ENCODE assay signal across 10 cellular contexts in genomic region chr6:131949615-131949908, GRCh38. TPM values are rescaled to one million over a fixed set of nuclear protein-coding genes. Genes with fewer than 3 reads are reported as not detected.
DNase-seq lines count a peak whose midpoint lies in the region; ATAC-seq, FAIRE-seq and TF ChIP-seq lines count a peak whose summit lies in the region.
"Had no signal": no experiment of that assay in that cellular context is flagged by ENCODE, and none has a peak within 500 bp of the region (broad histone marks: within the 10 kb centered on the region; RNA-seq: fewer than 3 reads in every experiment).

No MANE protein-coding gene starts in this region.

- peak overlapping the region; percentile 77 for H3K23ac ChIP-seq in IMR-90 (ENCODE audit: low read depth, low read length)

- H3K4me2 ChIP-seq in IMR-90 (ENCODE audit: low read depth, low read length) = peak overlapping the region; percentile 91; the same call in 1 of the 2 replicates
- peak overlapping the region; percentile 91 for H3K4me2 ChIP-seq in HepG2 (ENCODE audit: low read depth, low read length)

- in situ Hi-C loops in IMR-90 (cut with MboI; ENCODE audit: low sequenced_read_pairs) = no loop called here
- in situ Hi-C loops in HepG2 (cut with HindIII; ENCODE audit: extremely low pct_ligation_motif_present, low pct_unique_long_range_greater_than_20kb) = no loop called here

- intact Hi-C loops in IMR-90 (cut with micrococcal nuclease) (no loop called here), HepG2 (cut with micrococcal nuclease; ENCODE audit: unreplicated experiment) (no loop called here), stomach (cut with DNase I; ENCODE audit: low total_unique reads) (no loop called here)

- no peak overlapping the region for H2AK5ac ChIP-seq in IMR-90 (ENCODE audit: low read depth, low read length)

- FAIRE-seq in HepG2 (lab: Jason Lieb, UNC) = no peak

- peaks cover 8% of the 10 kb centered on the region for H3K4me1 ChIP-seq in IMR-90 (ENCODE audit: control insufficient read depth, insufficient read depth, low read length)
- H3K4me1 ChIP-seq in HepG2 (ENCODE audit: insufficient read depth, low read length) = peaks cover 62% of the 10 kb centered on the region
- peaks cover 21 to 32% (median 26%) of the 10 kb centered on the region in 4 donors for H3K4me1 ChIP-seq in stomach

- ATAC-seq in IMR-90 (ENCODE audit: low read depth) (no peak; the same call in 1 of the 2 replicates), HepG2 (no peak), HG02610 (IDR thresholded peaks at IDR 0.05; ENCODE audit: unreplicated experiment) (no peak), GM18870 (IDR thresholded peaks at IDR 0.05; ENCODE audit: unreplicated experiment) (no peak), GM21360 (IDR thresholded peaks at IDR 0.05; ENCODE audit: unreplicated experiment) (no peak)
- no peak for ATAC-seq in activated CD4-positive, CD25-positive, alpha-beta regulatory T cell treated with anti-CD3 and anti-CD28 coated beads, Interleukin-2, amount 50 U/mL, for 24 hours

- H3K79me1 ChIP-seq in IMR-90 (ENCODE audit: low read depth in 1 of 2, low read length in 2 of 2) = peaks cover 3 to 31% of the 10 kb centered on the region in 2 experiments; a peak in 3 of 4 replicates

- TF ChIP-seq CTCF in IMR-90 (conservative IDR thresholded peaks at IDR 0.05; ENCODE audit: low read depth, low read length) (no peak), HepG2 (CRISPR knock-in tag; IDR thresholded peaks at IDR 0.05) (no peak), stomach (IDR thresholded peaks at IDR 0.05) (no peak)

- dilution Hi-C loops in IMR-90 (cut with HindIII; ENCODE audit: low sequenced_read_pairs, unreplicated experiment) = no loop called here

- CTCF ChIA-PET in IMR-90 (lab: Yijun Ruan, JAX) (interaction anchor here (0.7 to 1.4 kb wide), 5 partner anchors 24 to 330 kb away, joined by 3 to 8 read pairs (median 3); no protein-coding TSS in a partner anchor), HepG2 (lab: Yijun Ruan, JAX; ENCODE audit: low intra/inter-chr PET ratio, low total read pairs) (interaction anchor here (1.3 to 2.9 kb wide), 5 partner anchors 26 to 268 kb away, joined by 5 to 21 read pairs (median 10); no protein-coding TSS in a partner anchor)

- peak overlapping the region; percentile 97 for H3K14ac ChIP-seq in IMR-90 (replicated peaks; ENCODE audit: low read depth, low read length)

- H3K9me1 ChIP-seq in IMR-90 (ENCODE audit: insufficient read depth, low read length) = peaks cover 6% of the 10 kb centered on the region

- DNase-seq in IMR-90 (peak; percentile 91), dermis blood vessel endothelial cell (peak; percentile 65), HepG2 (ENCODE audit: low spot score) (no peak), stomach (no peak)

- TF ChIP-seq RAD21 in IMR-90 (IDR thresholded peaks at IDR 0.05; ENCODE audit: low read length) = no peak
- no peak for TF ChIP-seq RAD21 in HepG2 (CRISPR knock-in tag; IDR thresholded peaks at IDR 0.05)

- H3K56ac ChIP-seq in IMR-90 (ENCODE audit: extremely low read depth, insufficient read depth, low read length) = peak overlapping the region; percentile 64

- peak; percentile 28; the same call in 1 of the 2 replicates for TF ChIP-seq POLR2A in IMR-90 (IDR thresholded peaks at IDR 0.05; ENCODE audit: low read depth, low read length)
- TF ChIP-seq POLR2A in HepG2 (IDR thresholded peaks at IDR 0.05; ENCODE audit: insufficient read depth in 1 of 2, low read depth in 2 of 2, low read length in 2 of 2) = no peak
- no peak for TF ChIP-seq POLR2A in stomach (IDR thresholded peaks at IDR 0.05)

- H2BK120ac ChIP-seq in IMR-90 (ENCODE audit: low read depth, low read length) = peak overlapping the region; percentile 78; the same call in 1 of the 2 replicates

- peak overlapping the region; percentile 85 for H2BK5ac ChIP-seq in IMR-90 (ENCODE audit: low read depth, low read length, poor library complexity, severe bottlenecking)

- H4K8ac ChIP-seq in IMR-90 (ENCODE audit: low read depth in 2 of 2, low read length in 2 of 2) = peak overlapping the region in 1 of 2 experiments; percentile 51; a peak in 2 of 4 replicates

- no TSS peak for BruUV-seq in IMR-90 (replicated peaks; lab: Mats Ljungman, UMichigan)
- BruUV-seq in HepG2 (replicated peaks; lab: Mats Ljungman, UMichigan) = no TSS peak

- H3K9ac ChIP-seq in IMR-90 (ENCODE audit: low read depth, low read length) (peak overlapping the region; percentile 84), HepG2 (ENCODE audit: insufficient read depth, low read depth, low read length) (peak overlapping the region; percentile 95)

- H2AFZ ChIP-seq in IMR-90 (replicated peaks; ENCODE audit: low read length, poor library complexity) = no peak overlapping the region
- no peak overlapping the region for H2AFZ ChIP-seq in HepG2 (ENCODE audit: low read length)
- H2AFZ ChIP-seq: PC-9 had no signal

- peak overlapping the region; percentile 76 for H3K18ac ChIP-seq in IMR-90 (ENCODE audit: low read depth, low read length)

- H3K27ac ChIP-seq in IMR-90 (ENCODE audit: insufficient read depth, low read length) = peak overlapping the region; percentile 83
- peak overlapping the region; percentile 83 for H3K27ac ChIP-seq in HepG2 (ENCODE audit: extremely low read length, insufficient read depth, low read length)
- H3K27ac ChIP-seq in stomach = peak overlapping the region in 4 of 5 donors; percentile 90 to 97 (median 94)
- H3K27ac ChIP-seq: PC-9 had no signal

- peak overlapping the region; percentile 77 for H3K4ac ChIP-seq in IMR-90 (ENCODE audit: low read depth, low read length)

- POLR2A ChIA-PET in IMR-90 (lab: Charles Lee; ENCODE audit: unreplicated experiment) = interaction anchor here (0.6 to 3.1 kb wide), 8 partner anchors 11 to 884 kb away, joined by 3 to 38 read pairs (median 6); no protein-coding TSS in a partner anchor
- POLR2A ChIA-PET in HepG2 (lab: Yijun Ruan, JAX) = interaction anchor here (0.7 to 8.1 kb wide), 11 partner anchors 10 to 113 kb away, joined by 3 to 400 read pairs (median 20); no protein-coding TSS in a partner anchor

- H3K36me3 ChIP-seq in IMR-90 (ENCODE audit: control insufficient read depth, insufficient read depth, low read length) (peaks cover 16% of the 10 kb centered on the region), HepG2 (replicated peaks in 1 of 2; ENCODE audit: control insufficient read depth in 1 of 2, insufficient read depth in 2 of 2, low read length in 2 of 2) (peaks cover 8 to 20% of the 10 kb centered on the region in 2 experiments), stomach (peaks cover 0 to 9% (median 3%) of the 10 kb centered on the region in 4 donors)
- H3K36me3 ChIP-seq: cardiac muscle cell had no signal

- H3K9me3 ChIP-seq in IMR-90 (ENCODE audit: control insufficient read depth, insufficient read depth, low read length) = no peaks in the 10 kb centered on the region
- no peaks in the 10 kb centered on the region for H3K9me3 ChIP-seq in HepG2 (ENCODE audit: low read length)
- no peaks in the 10 kb centered on the region for H3K9me3 ChIP-seq in stomach

- H4K5ac ChIP-seq in IMR-90 (ENCODE audit: low read depth, low read length) = no peak overlapping the region

- H2AK9ac ChIP-seq in IMR-90 (replicated peaks; ENCODE audit: low read depth, low read length, poor library complexity) = no peak overlapping the region

- no peak overlapping the region for H2BK15ac ChIP-seq in IMR-90 (ENCODE audit: low read depth, low read length)

- H3K27me3 ChIP-seq in IMR-90 (ENCODE audit: control insufficient read depth, insufficient read depth, low read length) = no peaks in the 10 kb centered on the region
- peaks cover 0 to 3% of the 10 kb centered on the region in 2 experiments; a peak in 1 of 5 replicates for H3K27me3 ChIP-seq in HepG2 (ENCODE audit: control insufficient read depth in 1 of 2, insufficient read depth in 2 of 2, low read length in 2 of 2)
- H3K27me3 ChIP-seq in stomach = peaks cover 0 to 7% (median 0%) of the 10 kb centered on the region in 3 donors
- H3K27me3 ChIP-seq: cardiac muscle cell had no signal

- TF ChIP-seq EP300 in HepG2 (IDR thresholded peaks at IDR 0.05; ENCODE audit: low read depth in 2 of 2, low read length in 2 of 2) = no peak
- TF ChIP-seq EP300 in HepG2 (CRISPR knock-in tag; IDR thresholded peaks at IDR 0.05; ENCODE audit: borderline replicate concordance) = no peak
- no peak for TF ChIP-seq EP300 in stomach (IDR thresholded peaks at IDR 0.05)

- no CpG with 5 or more reads among the region's 3 CpGs for WGBS in IMR-90 (ENCODE audit: extremely low coverage in 2 of 2, insufficient read length in 1 of 2), 2 experiments
- WGBS in HepG2 (ENCODE audit: low lambda C conversion rate) = 29% methylated on average over 3 of the region's 3 CpGs
- 26 to 38% (median 35%) methylated on average over 3 of the region's 3 CpGs for WGBS in stomach, 5 donors

- no peak overlapping the region for H2BK20ac ChIP-seq in IMR-90 (ENCODE audit: low read depth, low read length)

- no peak overlapping the region for H4K91ac ChIP-seq in IMR-90 (ENCODE audit: insufficient read depth, low read depth, low read length)

- H3K79me2 ChIP-seq in HepG2 (ENCODE audit: insufficient read depth, low read length) = peaks cover 23% of the 10 kb centered on the region

- H4K20me1 ChIP-seq in IMR-90 (ENCODE audit: insufficient read depth, low read length) (peaks cover 47% of the 10 kb centered on the region), HepG2 (ENCODE audit: insufficient read depth, low read length) (peaks cover 34% of the 10 kb centered on the region)

- H3K4me3 ChIP-seq in IMR-90 (ENCODE audit: insufficient read depth, low read depth, low read length) (peak overlapping the region; percentile 66), HepG2 (replicated peaks in 1 of 3; ENCODE audit: insufficient read depth in 1 of 3, low read depth in 2 of 3, low read length in 3 of 3) (peak overlapping the region; percentile 78 to 94 (median 93)), stomach (peak overlapping the region; percentile 72 to 87 (median 80))
- H3K4me3 ChIP-seq: PC-9 had no signal

RNA-seq across cellular contexts. Expression of gene CCN2, which starts 1.6 kb away (rescaled TPM):
- 148 and 211 TPM in 2 replicates for total RNA-seq in IMR-90 (2012; rRNA removed)
- polyA plus RNA-seq in IMR-90 (2012; rRNA removed) = 1,205 and 1,345 TPM in 2 replicates
- polyA plus RNA-seq in IMR-90 (2012; cell fraction: cytosol; rRNA removed) = 703 and 2,182 TPM in 2 replicates
- polyA plus RNA-seq in IMR-90 (2012; cell fraction: nucleus; rRNA removed; ENCODE audit: low replicate concordance) = 1,717 and 1,819 TPM in 2 replicates
- 773 and 867 TPM in 2 replicates for total RNA-seq in dermis blood vessel endothelial cell
- total RNA-seq in HepG2 (2016; rRNA removed; fragmentation: Illumina TruSeq; extraction: Trizol) = 29.6 and 34.7 TPM in 2 replicates
- total RNA-seq in HepG2 (2016; cell fraction: cytosol; rRNA removed; fragmentation: Illumina TruSeq; extraction: Trizol; ENCODE audit: low read depth) = 7.2 and 7.8 TPM in 2 replicates
- 27.0 and 36.5 TPM in 2 replicates for total RNA-seq in HepG2 (2016; cell fraction: insoluble cytoplasmic fraction; rRNA removed; fragmentation: Illumina TruSeq; extraction: Trizol)
- 29.3 and 34.9 TPM in 2 replicates for total RNA-seq in HepG2 (2016; cell fraction: membrane; rRNA removed; fragmentation: Illumina TruSeq; extraction: Trizol)
- 91.2 and 104 TPM in 2 replicates for total RNA-seq in HepG2 (2016; cell fraction: nucleus; rRNA removed; fragmentation: Illumina TruSeq; extraction: Trizol)
- 316 and 375 TPM in 2 replicates for polyA plus RNA-seq in HepG2 (2011; rRNA removed)
- polyA plus RNA-seq in HepG2 (2011; cell fraction: cytosol; rRNA removed) = 191 and 283 TPM in 2 replicates
- 458 and 601 TPM in 2 replicates for polyA plus RNA-seq in HepG2 (2011; cell fraction: nucleus; rRNA removed)
- polyA plus RNA-seq in HepG2 (2012) = 765 and 789 TPM in 2 replicates
- polyA plus RNA-seq in HepG2 (2016; cell fraction: cytosol; fragmentation: Illumina TruSeq; extraction: Trizol; ENCODE audit: low read depth) = 7.8 and 8.0 TPM in 2 replicates
- 36.0 and 46.4 TPM in 2 replicates for polyA plus RNA-seq in HepG2 (2016; cell fraction: insoluble cytoplasmic fraction; fragmentation: Illumina TruSeq; extraction: Trizol; ENCODE audit: low read depth)
- 18.5 and 20.3 TPM in 2 replicates for polyA plus RNA-seq in HepG2 (2016; cell fraction: membrane; fragmentation: Illumina TruSeq; extraction: Trizol; ENCODE audit: low read depth)
- 252 and 258 TPM in 2 replicates for polyA plus RNA-seq in HepG2 (2016; cell fraction: nucleus; fragmentation: Illumina TruSeq; extraction: Trizol; ENCODE audit: insufficient read depth, low read depth)
- 0.21 and 276 TPM in 2 replicates for polyA minus RNA-seq in HepG2 (2011; rRNA and poly(A)+ RNA removed; ENCODE audit: low replicate concordance)
- polyA minus RNA-seq in HepG2 (2011; cell fraction: cytosol; rRNA and poly(A)+ RNA removed) = 404 and 475 TPM in 2 replicates
- 171 and 228 TPM in 2 replicates for polyA minus RNA-seq in HepG2 (2011; cell fraction: nucleus; rRNA and poly(A)+ RNA removed)
- total RNA-seq in stomach = 100 to 1,000 TPM in 3 of 5 donors, 10 to 100 TPM in 2; 89.3 to 317 (median 130) TPM
- 10 to 100 TPM; 38.5 to 45.4 (median 40.3) TPM for polyA plus RNA-seq in stomach

Comparison
In these comparisons a context has a peak if more than half of its experiments do, and no peak if none do; other contexts are left out.
1. DNase-seq: peak in IMR-90 (single experiment) and dermis blood vessel endothelial cell (single experiment); none in HepG2 (single experiment) and stomach (single experiment).
2. Peak in every context shown above with its lines, with median percentiles within 50 percentile points of each other: H3K27ac ChIP-seq and H3K4me3 ChIP-seq.